ENCODE assay signal across 12 cellular contexts in the genomic region with DNA sequence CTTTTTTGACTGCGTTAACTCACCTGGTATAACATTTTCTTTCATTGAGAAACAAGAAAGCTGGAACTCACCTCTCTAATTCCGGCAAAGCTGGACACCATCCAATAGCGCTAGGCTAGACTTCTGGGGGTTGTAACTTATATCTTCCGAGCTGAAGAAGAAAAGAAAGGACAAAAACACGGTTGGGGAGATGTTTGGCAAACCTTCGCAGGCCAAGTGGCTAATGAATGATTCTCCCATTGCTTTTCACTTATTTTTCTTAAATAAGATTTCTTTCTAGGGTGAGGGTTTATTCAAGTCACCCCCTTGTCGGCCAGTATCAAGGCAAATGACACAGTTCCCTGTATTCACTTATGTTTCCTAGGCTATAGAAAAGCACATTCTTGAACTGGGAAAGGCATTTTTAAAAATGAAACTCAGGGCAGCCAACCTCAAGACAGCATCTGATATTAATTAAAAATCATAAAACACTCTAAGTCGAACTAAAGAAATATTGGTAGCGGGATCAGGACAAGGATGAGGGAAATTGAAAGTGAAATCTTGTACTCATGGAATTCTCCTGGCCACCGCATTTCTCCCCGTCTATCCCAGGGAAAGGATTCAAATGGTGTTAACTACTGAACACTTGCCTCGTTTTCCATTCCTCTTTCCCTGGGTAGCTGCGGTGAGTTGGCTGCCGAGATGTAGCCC.
DNase-seq lines count a peak whose midpoint lies in the region; ATAC-seq and TF ChIP-seq lines count a peak whose summit lies in the region.
"Had no signal": no experiment of that assay in that cellular context is flagged by ENCODE, and none has a peak within 500 bp of the region (broad histone marks: within the 10 kb centered on the region; RNA-seq: fewer than 3 reads in every experiment).

No MANE protein-coding gene starts in this region.

- H3K9ac ChIP-seq in SK-N-SH: no peak overlapping the region

- no peak overlapping the region for H3K4me3 ChIP-seq in SK-N-SH (ENCODE audit: low read depth in 2 of 2, low read length in 1 of 2)
- peak overlapping the region; percentile 40 for H3K4me3 ChIP-seq in fibroblast of mammary gland (ENCODE audit: control insufficient read depth, low read depth, low read length)
- H3K4me3 ChIP-seq in uterus: peak overlapping the region; percentile 40 to 42

- H3K27ac Mint-ChIP-seq in nephron: peak overlapping the region; percentile 26 to 84 (median 66)
- H3K27ac Mint-ChIP-seq: activated naive CD4-positive, alpha-beta T cell treated with anti-CD3 and anti-CD28 coated beads, Interleukin-2, amount 10 ng/mL, durations not matched to agents 7 days and 5 days had no signal

- no peak for TF ChIP-seq POLR2A in uterus (IDR thresholded peaks at IDR 0.05)

- peaks cover 6% of the 10 kb centered on the region for H3K27me3 Mint-ChIP-seq in nephron (ENCODE audit: low read depth)
- H3K27me3 Mint-ChIP-seq: activated naive CD4-positive, alpha-beta T cell treated with anti-CD3 and anti-CD28 coated beads, Interleukin-2, amount 10 ng/mL, durations not matched to agents 7 days and 5 days had no signal

- no peak for TF ChIP-seq RAD21 in SK-N-SH (IDR thresholded peaks at IDR 0.05; ENCODE audit: low read length)

- no peaks in the 10 kb centered on the region for H3K36me3 Mint-ChIP-seq in nephron (ENCODE audit: low read depth)
- H3K36me3 Mint-ChIP-seq: activated naive CD4-positive, alpha-beta T cell treated with anti-CD3 and anti-CD28 coated beads, Interleukin-2, amount 10 ng/mL, durations not matched to agents 7 days and 5 days had no signal

- H3F3A ChIP-seq in SK-N-SH (replicated peaks; ENCODE audit: insufficient read depth): no peaks in the 10 kb centered on the region

- CTCF ChIA-PET in SK-N-SH (lab: Yijun Ruan, JAX): interaction anchor here (1.3 kb wide), 1 partner anchor 812 kb away, joined by 3 read pairs; no protein-coding TSS in a partner anchor

- no peaks in the 10 kb centered on the region for H4K20me1 ChIP-seq in SK-N-SH (ENCODE audit: insufficient read depth)

- H3K27ac ChIP-seq in SK-N-SH (ENCODE audit: low read depth in 2 of 2, low read length in 1 of 2) (no peak overlapping the region), uterus (peak overlapping the region; percentile 72 to 76)

- intact Hi-C loops in uterus (cut with DNase I; ENCODE audit: low total_unique reads): no loop called here

- peak overlapping the region in 2 of 3 experiments; percentile 65 to 75 for H3K4me3 Mint-ChIP-seq in nephron
- H3K4me3 Mint-ChIP-seq: activated naive CD4-positive, alpha-beta T cell treated with anti-CD3 and anti-CD28 coated beads, Interleukin-2, amount 10 ng/mL, durations not matched to agents 7 days and 5 days had no signal

- no peaks in the 10 kb centered on the region for H3K79me2 ChIP-seq in SK-N-SH (ENCODE audit: insufficient read depth)

- no peak overlapping the region for H3K4me2 ChIP-seq in SK-N-SH

- no peak for DNase-seq in SK-N-SH
- DNase-seq in fibroblast of mammary gland (ENCODE audit: low read depth): peak; percentile 31
- DNase-seq in uterus: peak in 1 of 2 donors; percentile 29
- no peak for DNase-seq in stimulated activated CD4-positive, alpha-beta T cell treated with anti-CD3 and anti-CD28 coated beads, Interleukin-4, amount 100 ng/mL, for 4 hours
- DNase-seq: activated CD4-positive, alpha-beta T cell treated with anti-CD3 and anti-CD28 coated beads, Interleukin-2, amount 50 U/mL, for 1 hour; activated naive CD4-positive, alpha-beta T cell treated with anti-CD3 and anti-CD28 coated beads, Interleukin-2, amount 10 ng/mL, durations not matched to agents 7 days and 5 days; MV-4-11; NCI-H82 had no signal

- H3K4me1 ChIP-seq in SK-N-SH (ENCODE audit: control insufficient read depth in 1 of 2, insufficient read depth in 2 of 2, low read depth in 1 of 2, low read length in 1 of 2) (peaks cover 0 to 4% of the 10 kb centered on the region in 2 experiments; a peak in 1 of 4 replicates), uterus (no peaks in the 10 kb centered on the region)

- ATAC-seq in SK-N-SH treated with all-trans-retinoic acid at 6 μM for 48 hours (peak; percentile 64), HG03097 (IDR thresholded peaks at IDR 0.05; ENCODE audit: low FRiP score, unreplicated experiment) (no peak), HG03175 (IDR thresholded peaks at IDR 0.05; ENCODE audit: unreplicated experiment) (no peak)

- H3K9me3 ChIP-seq in SK-N-SH (no peaks in the 10 kb centered on the region), uterus (no peaks in the 10 kb centered on the region)

- TF ChIP-seq CTCF in SK-N-SH (IDR thresholded peaks at IDR 0.05): no peak
- no peak for TF ChIP-seq CTCF in fibroblast of mammary gland (conservative IDR thresholded peaks at IDR 0.05; ENCODE audit: control insufficient read depth, insufficient read depth, low read depth, low read length)
- no peak for TF ChIP-seq CTCF in nephron (IDR thresholded peaks at IDR 0.05; ENCODE audit: unreplicated experiment in 3 of 3)
- no peak for TF ChIP-seq CTCF in uterus (IDR thresholded peaks at IDR 0.05)

- POLR2A ChIA-PET in SK-N-SH (lab: Yijun Ruan, JAX): no interaction called here

- 76% methylated on average over 14 of the region's 14 CpGs for WGBS in SK-N-SH (ENCODE audit: low lambda C conversion rate)

- TF ChIP-seq EP300 in SK-N-SH (IDR thresholded peaks at IDR 0.05; ENCODE audit: borderline replicate concordance in 1 of 2, low read depth in 1 of 2, low read length in 1 of 2): no peak

- H3K9me3 Mint-ChIP-seq in nephron: no peaks in the 10 kb centered on the region

- H3K27me3 ChIP-seq in SK-N-SH (ENCODE audit: insufficient read depth): no peaks in the 10 kb centered on the region
- H3K27me3 ChIP-seq in uterus: no peaks in the 10 kb centered on the region

- no peak overlapping the region for H2AFZ ChIP-seq in SK-N-SH (ENCODE audit: low read depth)

- peaks cover 32% of the 10 kb centered on the region for H3K4me1 Mint-ChIP-seq in nephron
- H3K4me1 Mint-ChIP-seq: activated naive CD4-positive, alpha-beta T cell treated with anti-CD3 and anti-CD28 coated beads, Interleukin-2, amount 10 ng/mL, durations not matched to agents 7 days and 5 days had no signal

- H3K36me3 ChIP-seq in SK-N-SH (replicated peaks in 1 of 2; ENCODE audit: control insufficient read depth in 1 of 2, insufficient read depth in 2 of 2, low read length in 1 of 2) (no peaks in the 10 kb centered on the region), uterus (no peaks in the 10 kb centered on the region)

- no peaks in the 10 kb centered on the region for H3K9me2 ChIP-seq in SK-N-SH

TF ChIP-seq in SK-N-SH treated with all-trans-retinoic acid at 6 μM for 48 hours, 23 proteins besides CTCF, POLR2A, EP300 and RAD21:
- TF ChIP-seq ZNF8 (CRISPR knock-in tag; IDR thresholded peaks at IDR 0.05) (no peak), ZFP3 (CRISPR knock-in tag; IDR thresholded peaks at IDR 0.05) (no peak), ZNF565 (CRISPR knock-in tag; conservative IDR thresholded peaks at IDR 0.05; ENCODE audit: low read depth) (no peak), BACH2 (CRISPR knock-in tag; IDR thresholded peaks at IDR 0.05; ENCODE audit: borderline replicate concordance) (no peak), ZC3H10 (CRISPR knock-in tag; IDR thresholded peaks at IDR 0.05) (no peak)

TF ChIP-seq in SK-N-SH, 30 proteins besides CTCF, POLR2A, EP300 and RAD21:
- no peak for TF ChIP-seq EZH2phosphoT487 (IDR thresholded peaks at IDR 0.05; ENCODE audit: borderline replicate concordance, low read depth)
- no peak for TF ChIP-seq TCF12 (IDR thresholded peaks at IDR 0.05)
- no peak for TF ChIP-seq GATA2 (CRISPR knock-in tag; IDR thresholded peaks at IDR 0.05)
- no peak for TF ChIP-seq FOXJ3 (CRISPR knock-in tag; IDR thresholded peaks at IDR 0.05)
- no peak for TF ChIP-seq MXI1 (IDR thresholded peaks at IDR 0.05; ENCODE audit: low read depth, low read length)
- no peak for TF ChIP-seq CHD2 (IDR thresholded peaks at IDR 0.05; ENCODE audit: low read length, partially characterized antibody)
- TF ChIP-seq GABPA (IDR thresholded peaks at IDR 0.05; ENCODE audit: low read depth): no peak
- TF ChIP-seq FOSL2 (IDR thresholded peaks at IDR 0.05; ENCODE audit: borderline replicate concordance, low read depth): no peak
- TF ChIP-seq POLR2AphosphoS5 (IDR thresholded peaks at IDR 0.05; ENCODE audit: low read depth, low read length): no peak

Comparison
In these comparisons a context has a peak if more than half of its experiments do, and no peak if none do; other contexts are left out.
1. H3K27ac ChIP-seq: peak in uterus (2 of 2); none in SK-N-SH (0 of 2).
2. H3K4me3 ChIP-seq: peak in fibroblast of mammary gland (single experiment) and uterus (2 of 2); none in SK-N-SH (0 of 2).